In genomic region chrX:136347706-136348105, GRCh38 we compare ENCODE assay signal across 34 cellular contexts. TPM values are rescaled to one million over a fixed set of nuclear protein-coding genes. Genes with fewer than 3 reads are reported as not detected.
"Had no signal": no experiment of that assay in that cellular context is flagged by ENCODE, and none has a peak within 500 bp of the region (broad histone marks: within the 10 kb centered on the region; RNA-seq: fewer than 3 reads in every experiment).

No MANE protein-coding gene starts in this region.

- H3K9me3 ChIP-seq: colonic mucosa, esophagus muscularis mucosa, gastroesophageal sphincter, heart right ventricle had no signal

- H3K4me3 ChIP-seq: cardiac muscle cell, colonic mucosa, esophagus muscularis mucosa, gastroesophageal sphincter, heart right ventricle had no signal

- H3K4me1 ChIP-seq: colonic mucosa, esophagus muscularis mucosa, gastroesophageal sphincter, heart right ventricle had no signal

- DNase-seq: activated B cell treated with CpG ODN at 0.5 μM for 24 hours; activated CD4-positive, alpha-beta T cell treated with anti-CD3 and anti-CD28 coated beads for 48 hours; activated CD4-positive, alpha-beta T cell treated with anti-CD3 and anti-CD28 coated beads, Interleukin-2, amount 50 U/mL, for 1 hour; activated CD4-positive, alpha-beta T cell treated with anti-CD3 and anti-CD28 coated beads, Interleukin-2, amount 50 U/mL, for 48 hours; activated CD8-positive, alpha-beta memory T cell treated with anti-CD3 and anti-CD28 coated beads for 24 hours; activated CD8-positive, alpha-beta T cell treated with anti-CD3 and anti-CD28 coated beads for 36 hours; activated effector memory CD4-positive, alpha-beta T cell treated with Interleukin-2 at 50 U/mL for 16 hours; activated gamma-delta T cell treated with Interleukin-2 at 50 U/mL for 16 hours; activated naive CD4-positive, alpha-beta T cell treated with anti-CD3 and anti-CD28 coated beads, Interleukin-2, amount 50 U/mL, for 16 hours; activated naive CD4-positive, alpha-beta T cell treated with Interleukin-2 at 50 U/mL for 16 hours; activated T-cell treated with anti-CD3 and anti-CD28 coated beads, Interleukin-2, amount 50 U/mL, for 4 hours; amniotic stem cell; anterior cingulate cortex; brain microvascular endothelial cell; central memory CD4-positive, alpha-beta T cell; cerebellar nuclear complex; colonic mucosa; effector CD8-positive, alpha-beta T cell; erythroblast; foreskin melanocyte; heart right ventricle; T-helper 2 cell; WERI-Rb-1 had no signal

- H3K4me1 Mint-ChIP-seq: activated B cell treated with CpG ODN at 0.5 μM for 24 hours; activated T-helper 17 cell treated with anti-CD3 and anti-CD28 coated beads, Interleukin-2, amount 50 U/mL, for 72 hours had no signal

- H3K27ac ChIP-seq: brain microvascular endothelial cell, cardiac muscle cell, colonic mucosa, esophagus muscularis mucosa, gastroesophageal sphincter, heart right ventricle, WERI-Rb-1 had no signal

- H3K27me3 ChIP-seq: brain microvascular endothelial cell, cardiac muscle cell, colonic mucosa, esophagus muscularis mucosa, gastroesophageal sphincter had no signal

- H3K36me3 Mint-ChIP-seq: activated naive CD8-positive, alpha-beta T cell had no signal

- FAIRE-seq: endometrium, endothelial cell of umbilical vein, TTC549 had no signal

- ATAC-seq: activated CD4-positive, CD25-positive, alpha-beta regulatory T cell treated with anti-CD3 and anti-CD28 coated beads, Interleukin-2, amount 50 U/mL, for 24 hours; activated CD8-positive, alpha-beta T cell treated with anti-CD3 and anti-CD28 coated beads for 36 hours; activated T-cell treated with anti-CD3 and anti-CD28 coated beads, Interleukin-2, amount 50 U/mL, for 4 hours; activated T-helper 17 cell treated with anti-CD3 and anti-CD28 coated beads, Interleukin-2, amount 50 U/mL, for 72 hours; gastroesophageal sphincter; heart right ventricle had no signal

- H3K4me3 Mint-ChIP-seq: activated B cell treated with CpG ODN at 0.5 μM for 24 hours; activated CD8-positive, alpha-beta T cell treated with anti-CD3 and anti-CD28 coated beads for 36 hours; activated naive CD8-positive, alpha-beta T cell; activated T-cell treated with anti-CD3 and anti-CD28 coated beads, Interleukin-2, amount 50 U/mL, for 4 hours; activated T-helper 17 cell treated with anti-CD3 and anti-CD28 coated beads, Interleukin-2, amount 50 U/mL, for 72 hours had no signal

- H3K36me3 ChIP-seq: brain microvascular endothelial cell, cardiac muscle cell, colonic mucosa, esophagus muscularis mucosa, gastroesophageal sphincter, heart right ventricle, WERI-Rb-1 had no signal

- H3K27me3 Mint-ChIP-seq: activated B cell treated with CpG ODN at 0.5 μM for 24 hours had no signal

- H3K9me3 Mint-ChIP-seq: activated B cell treated with CpG ODN at 0.5 μM for 24 hours; activated CD8-positive, alpha-beta T cell treated with anti-CD3 and anti-CD28 coated beads for 36 hours; activated T-cell treated with anti-CD3 and anti-CD28 coated beads, Interleukin-2, amount 50 U/mL, for 4 hours; activated T-helper 17 cell treated with anti-CD3 and anti-CD28 coated beads, Interleukin-2, amount 50 U/mL, for 72 hours had no signal

- H3K27ac Mint-ChIP-seq: activated B cell treated with CpG ODN at 0.5 μM for 24 hours; activated CD8-positive, alpha-beta T cell treated with anti-CD3 and anti-CD28 coated beads for 36 hours; activated naive CD8-positive, alpha-beta T cell; activated T-helper 17 cell treated with anti-CD3 and anti-CD28 coated beads, Interleukin-2, amount 50 U/mL, for 72 hours had no signal

RNA-seq across cellular contexts. Expression of gene ADGRG4, which starts 46.9 kb away (rescaled TPM):
- total RNA-seq: activated B cell treated with CpG ODN at 0.5 μM for 24 hours; activated CD8-positive, alpha-beta T cell treated with anti-CD3 and anti-CD28 coated beads for 36 hours; activated T-cell treated with anti-CD3 and anti-CD28 coated beads, Interleukin-2, amount 50 U/mL, for 4 hours; activated T-helper 17 cell treated with anti-CD3 and anti-CD28 coated beads, Interleukin-2, amount 50 U/mL, for 72 hours; cardiac muscle cell; dermis microvascular lymphatic vessel endothelial cell; T-helper 1 cell treated with Interleukin-12 subunit alpha and Interleukin-12 subunit beta and Interleukin-4 antibody, amounts not matched to agents 30 ng/mL and 1 ng/mL, for 36 hours had no signal
